13 cellular contexts compared by ENCODE assay signal in the genomic region with DNA sequence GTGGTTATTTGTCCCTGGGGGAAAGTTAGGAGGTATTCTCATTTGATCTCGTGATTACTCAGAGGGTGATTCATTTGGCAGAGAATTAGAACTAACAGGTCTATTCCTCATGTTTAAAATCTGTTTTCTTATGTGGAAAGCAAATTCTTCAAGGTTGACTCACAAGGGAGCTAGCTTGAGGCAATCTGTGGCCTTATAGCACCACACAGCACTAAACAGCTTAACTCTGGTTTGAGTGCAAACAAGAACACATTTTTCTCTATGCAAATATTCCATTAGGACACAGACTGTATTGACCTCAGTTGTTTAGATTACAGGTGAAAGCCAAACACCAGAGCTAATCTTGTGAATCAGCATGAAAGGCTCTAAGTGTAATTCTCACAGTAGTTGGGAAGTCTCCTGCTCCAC.
DNase-seq lines count a peak whose midpoint lies in the region; ATAC-seq and TF ChIP-seq lines count a peak whose summit lies in the region.
"Had no signal": no experiment of that assay in that cellular context is flagged by ENCODE, and none has a peak within 500 bp of the region (broad histone marks: within the 10 kb centered on the region; RNA-seq: fewer than 3 reads in every experiment).

No MANE protein-coding gene starts in this region.

- no peak overlapping the region for H2AFZ ChIP-seq in smooth muscle cell (ENCODE audit: low read depth)

- H3K27me3 ChIP-seq in left lung (no peaks in the 10 kb centered on the region), smooth muscle cell (ENCODE audit: low read depth) (no peaks in the 10 kb centered on the region)
- H3K27me3 ChIP-seq: BE2C had no signal

- peaks cover 3% of the 10 kb centered on the region for H3K27me3 Mint-ChIP-seq in glutamatergic neuron (ENCODE audit: unreplicated experiment)
- H3K27me3 Mint-ChIP-seq: stimulated activated naive CD8-positive, alpha-beta T cell treated with anti-CD3 and anti-CD28 coated beads, Interleukin-15, amount 100 ng/mL, for 72 hours had no signal

- H3K27ac Mint-ChIP-seq in glutamatergic neuron (ENCODE audit: unreplicated experiment), result no peak overlapping the region
- H3K27ac Mint-ChIP-seq: stimulated activated naive CD8-positive, alpha-beta T cell treated with anti-CD3 and anti-CD28 coated beads, Interleukin-15, amount 100 ng/mL, for 72 hours had no signal

- H3K36me3 ChIP-seq in left lung, result no peaks in the 10 kb centered on the region
- H3K36me3 ChIP-seq in smooth muscle cell (ENCODE audit: low read depth), result no peaks in the 10 kb centered on the region
- H3K36me3 ChIP-seq: BE2C, breast epithelium had no signal

- DNase-seq in AG20443 (ENCODE audit: low spot score), result peak; percentile 2
- DNase-seq in M059J (ENCODE audit: low read depth), result peak; percentile 95
- peak; percentile 8 for DNase-seq in brain pericyte (ENCODE audit: low read depth, low spot score)
- DNase-seq in left lung, result no peak
- no peak for DNase-seq in glutamatergic neuron
- DNase-seq in smooth muscle cell (lab: John Stamatoyannopoulos, UW; ENCODE audit: unreplicated experiment), result no peak
- no peak for DNase-seq in NCI-H524 (lab: John Stamatoyannopoulos, UW)
- no peak for DNase-seq in KBM-7
- DNase-seq: BE2C; NCI-H2227 treated with DMSO at 0.1 percent for 48 hours; stimulated activated naive CD8-positive, alpha-beta T cell treated with anti-CD3 and anti-CD28 coated beads, Interleukin-15, amount 100 ng/mL, for 72 hours had no signal

- peak; percentile 93 for ATAC-seq in left lung
- ATAC-seq: HepG2; stimulated activated naive CD8-positive, alpha-beta T cell treated with anti-CD3 and anti-CD28 coated beads, Interleukin-15, amount 100 ng/mL, for 72 hours had no signal

- no peaks in the 10 kb centered on the region for H3F3A ChIP-seq in smooth muscle cell (ENCODE audit: low read depth)

- intact Hi-C loops in left lung (cut with DNase I), result no loop called here

- no peak overlapping the region for H3K4me2 ChIP-seq in smooth muscle cell

- peaks cover 2% of the 10 kb centered on the region for H3K9me3 Mint-ChIP-seq in glutamatergic neuron (ENCODE audit: unreplicated experiment)

- no peaks in the 10 kb centered on the region for H4K20me1 ChIP-seq in smooth muscle cell (ENCODE audit: low read depth)

- TF ChIP-seq CTCF in left lung (IDR thresholded peaks at IDR 0.05), result no peak
- no peak for TF ChIP-seq CTCF in glutamatergic neuron (IDR thresholded peaks at IDR 0.05; ENCODE audit: partially characterized antibody, unreplicated experiment)
- no peak for TF ChIP-seq CTCF in smooth muscle cell (IDR thresholded peaks at IDR 0.05; ENCODE audit: borderline replicate concordance, insufficient read depth, poor library complexity, severe bottlenecking)

- no peak overlapping the region for H3K4me3 ChIP-seq in left lung
- no peak overlapping the region for H3K4me3 ChIP-seq in smooth muscle cell
- H3K4me3 ChIP-seq: breast epithelium had no signal

- in situ Hi-C loops in KBM-7 (cut with MboI; ENCODE audit: low pct_unique_long_range_greater_than_20kb, low sequenced_read_pairs), result no loop called here

- WGBS in smooth muscle cell (ENCODE audit: low lambda C conversion rate), result 25% methylated on average over 1 of the region's 1 CpG

- no peaks in the 10 kb centered on the region for H3K4me1 ChIP-seq in left lung
- H3K4me1 ChIP-seq in smooth muscle cell (ENCODE audit: low read depth), result no peaks in the 10 kb centered on the region
- H3K4me1 ChIP-seq: BE2C, breast epithelium had no signal

- no peaks in the 10 kb centered on the region for H3K79me2 ChIP-seq in smooth muscle cell (ENCODE audit: low read depth)

- H3K4me1 Mint-ChIP-seq in glutamatergic neuron (ENCODE audit: low read depth, unreplicated experiment), result no peaks in the 10 kb centered on the region
- H3K4me1 Mint-ChIP-seq: stimulated activated naive CD8-positive, alpha-beta T cell treated with anti-CD3 and anti-CD28 coated beads, Interleukin-15, amount 100 ng/mL, for 72 hours had no signal

- H3K27ac ChIP-seq in left lung, result no peak overlapping the region
- no peak overlapping the region for H3K27ac ChIP-seq in smooth muscle cell (ENCODE audit: low read depth)

- H3K9me3 ChIP-seq in left lung, result no peaks in the 10 kb centered on the region
- H3K9me3 ChIP-seq in smooth muscle cell (replicated peaks; ENCODE audit: low read depth), result no peaks in the 10 kb centered on the region
- H3K9me3 ChIP-seq: BE2C had no signal

- H3K9ac ChIP-seq in smooth muscle cell (ENCODE audit: low read depth), result no peak overlapping the region

- no peaks in the 10 kb centered on the region for H3K36me3 Mint-ChIP-seq in glutamatergic neuron (ENCODE audit: unreplicated experiment)

- no peak overlapping the region for H3K4me3 Mint-ChIP-seq in glutamatergic neuron (ENCODE audit: unreplicated experiment)
- H3K4me3 Mint-ChIP-seq: stimulated activated naive CD8-positive, alpha-beta T cell treated with anti-CD3 and anti-CD28 coated beads, Interleukin-15, amount 100 ng/mL, for 72 hours had no signal

Comparison
In these comparisons a context has a peak if more than half of its experiments do, and no peak if none do; other contexts are left out.
1. DNase-seq: peak in AG20443 (single experiment), M059J (single experiment) and brain pericyte (single experiment); none in left lung (0 of 2), glutamatergic neuron (single experiment), smooth muscle cell (single experiment), NCI-H524 (0 of 2) and KBM-7 (single experiment).